ENCODE assay signal across 13 cellular contexts in genomic region chr6:81937296-81937937, GRCh38.
A peak's percentile ranks its signal among the peaks of the same experiment; 100 is the strongest.
DNase-seq lines count a peak whose midpoint lies in the region; ATAC-seq and FAIRE-seq lines count a peak whose summit lies in the region.
"Had no signal": no experiment of that assay in that cellular context is flagged by ENCODE, and none has a peak within 500 bp of the region (broad histone marks: within the 10 kb centered on the region; RNA-seq: fewer than 3 reads in every experiment).

No MANE protein-coding gene starts in this region.

- no peaks in the 10 kb centered on the region for H3K9me2 ChIP-seq in GM23248 (ENCODE audit: insufficient read depth)

- in situ Hi-C loops in GM23248 (cut with MboI) = no loop called here

- 4 to 11% methylated on average over 6 of the region's 6 CpGs for whole genome bisulfite sequencing in GM23248 (ENCODE audit: low coverage in 1 of 2, low lambda C conversion rate in 2 of 2, missing lambda C conversion rate in 2 of 2), 2 experiments

- H3K4me2 ChIP-seq in GM23248 (ENCODE audit: unreplicated experiment) = peak overlapping the region; percentile 52

- FAIRE-seq in RCC 7860 (lab: Jason Lieb, UNC) = peak; percentile 15

- H3K79me2 ChIP-seq in GM23248 (ENCODE audit: insufficient read depth) = no peaks in the 10 kb centered on the region

- H3K4me1 ChIP-seq in GM23248 (ENCODE audit: insufficient read depth) = peaks cover 44% of the 10 kb centered on the region

- intact Hi-C loops in posterior cingulate gyrus (cut with DNase I) = no loop called here

- DNase-seq in GM23248 = peak; percentile 72
- peak; percentile 43 for DNase-seq in RCC 7860 (ENCODE audit: low spot score)
- peak; percentile 12 for DNase-seq in fibroblast of gingiva (ENCODE audit: low read depth)
- peak; percentile 80 for DNase-seq in renal cortical epithelial cell (ENCODE audit: low read depth)
- DNase-seq in posterior cingulate gyrus = no peak
- DNase-seq in GDM1 (lab: John Stamatoyannopoulos, UW) = no peak
- DNase-seq: activated CD4-positive, alpha-beta T cell treated with anti-CD3 and anti-CD28 coated beads, Interleukin-2, amount 10 ng/mL, durations not matched to agents 7 days and 5 days; activated naive CD4-positive, alpha-beta T cell treated with Interleukin-2 at 50 U/mL for 16 hours; hippocampal formation; naive B cell; stimulated activated naive CD4-positive, alpha-beta T cell treated with Interleukin-2 at 50 U/mL for 16 hours had no signal

- H3K9ac ChIP-seq in GM23248 = peak overlapping the region; percentile 8; the same call in 1 of the 2 replicates

- no peaks in the 10 kb centered on the region for H3K27me3 ChIP-seq in GM23248 (replicated peaks; ENCODE audit: insufficient read depth)

- peak overlapping the region; percentile 77 for H3K27ac ChIP-seq in GM23248

- ATAC-seq in GM21723 (IDR thresholded peaks at IDR 0.05; ENCODE audit: unreplicated experiment) = no peak
- no peak for ATAC-seq in HG02981 (IDR thresholded peaks at IDR 0.05; ENCODE audit: unreplicated experiment)

- no peaks in the 10 kb centered on the region for H3K9me3 ChIP-seq in GM23248 (ENCODE audit: low read depth)

- peak overlapping the region; percentile 57 for H2AFZ ChIP-seq in GM23248

- no peaks in the 10 kb centered on the region for H3K36me3 ChIP-seq in GM23248 (ENCODE audit: low read depth)

- H4K20me1 ChIP-seq in GM23248 (ENCODE audit: insufficient read depth) = no peaks in the 10 kb centered on the region

- peaks cover 47% of the 10 kb centered on the region for H3F3A ChIP-seq in GM23248 (ENCODE audit: insufficient read depth)

- peak overlapping the region; percentile 12 for H3K4me3 ChIP-seq in GM23248

Comparison
In these comparisons a context has a peak if more than half of its experiments do, and no peak if none do; other contexts are left out.
1. DNase-seq: peak in GM23248 (single experiment), RCC 7860 (single experiment), fibroblast of gingiva (single experiment) and renal cortical epithelial cell (single experiment); none in posterior cingulate gyrus (0 of 10) and GDM1 (single experiment).